11 cellular contexts compared by ENCODE assay signal in the genomic region with DNA sequence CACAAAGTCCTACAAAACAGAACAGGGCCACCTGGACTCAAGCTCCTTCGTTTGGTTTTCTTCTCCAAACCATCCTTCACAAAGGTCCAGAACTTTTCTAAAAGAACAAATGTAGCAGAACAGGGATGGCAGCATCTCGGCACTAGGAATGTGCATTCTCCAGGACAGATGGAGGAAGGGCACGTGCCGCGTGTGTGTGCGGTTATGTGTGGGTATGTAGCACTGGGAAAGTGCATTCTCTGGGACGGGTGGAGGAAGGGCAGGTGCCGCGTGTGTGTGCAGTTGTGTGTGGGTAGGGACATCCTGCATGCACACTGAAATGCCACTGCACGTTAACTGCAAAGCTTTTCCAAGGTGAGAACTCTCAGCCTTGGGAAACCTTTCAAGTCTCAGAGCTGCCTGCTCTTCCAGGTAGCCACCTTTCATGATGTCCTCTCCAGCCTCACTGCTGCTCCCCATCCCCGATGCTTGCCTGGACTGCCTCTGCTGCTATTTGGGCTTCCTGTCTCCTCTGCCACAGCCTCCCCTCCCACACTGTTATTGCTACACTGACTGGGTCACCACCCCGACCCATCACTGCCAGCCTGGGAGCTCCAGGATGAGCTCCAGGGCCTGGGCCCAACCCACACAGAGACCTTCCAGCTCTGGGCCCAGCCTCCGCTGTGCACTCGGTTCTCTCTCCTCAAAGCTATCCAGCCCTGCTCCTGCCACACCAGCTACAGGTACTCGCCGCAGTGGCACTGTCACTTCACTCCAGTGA. TPM values are rescaled to one million over a fixed set of nuclear protein-coding genes. Genes with fewer than 3 reads are reported as not detected.
DNase-seq lines count a peak whose midpoint lies in the region; ATAC-seq and TF ChIP-seq lines count a peak whose summit lies in the region.
"Had no signal": no experiment of that assay in that cellular context is flagged by ENCODE, and none has a peak within 500 bp of the region (broad histone marks: within the 10 kb centered on the region; RNA-seq: fewer than 3 reads in every experiment).

No MANE protein-coding gene starts in this region.

- H3K27ac Mint-ChIP-seq in activated CD4-positive, alpha-beta T cell treated with anti-CD3 and anti-CD28 coated beads, Interleukin-2, amount 10 ng/mL, durations not matched to agents 7 days and 5 days = peak overlapping the region; percentile 60
- peak overlapping the region; percentile 77 to 91 for H3K27ac Mint-ChIP-seq in T-cell
- H3K27ac Mint-ChIP-seq in progenitor cell of endocrine pancreas = peak overlapping the region; percentile 62

- H3K9me3 Mint-ChIP-seq in activated CD4-positive, alpha-beta T cell treated with anti-CD3 and anti-CD28 coated beads, Interleukin-2, amount 10 ng/mL, durations not matched to agents 7 days and 5 days = no peaks in the 10 kb centered on the region
- no peaks in the 10 kb centered on the region for H3K9me3 Mint-ChIP-seq in T-cell
- H3K9me3 Mint-ChIP-seq in progenitor cell of endocrine pancreas (ENCODE audit: low read depth) = no peaks in the 10 kb centered on the region

- POLR2A ChIA-PET in activated CD4-positive, alpha-beta T cell treated with anti-CD3 and anti-CD28 coated beads, Interleukin-2, amount 10 ng/mL, durations not matched to agents 7 days and 5 days (lab: Charles Lee) = no interaction called here
- POLR2A ChIA-PET in T-cell (lab: Charles Lee) = interaction anchor here in 1 of 2 donors (0.6 kb wide), 1 partner anchor 17 kb away, joined by 5 read pairs; no protein-coding TSS in a partner anchor

- H3K4me1 ChIP-seq in esophagus (ENCODE audit: control insufficient read depth in 2 of 2, insufficient read depth in 2 of 2, low read length in 1 of 2) = peaks cover 6 to 18% of the 10 kb centered on the region in 2 donors

- CTCF ChIA-PET in activated CD4-positive, alpha-beta T cell treated with anti-CD3 and anti-CD28 coated beads, Interleukin-2, amount 10 ng/mL, durations not matched to agents 7 days and 5 days (lab: Charles Lee) = interaction anchor here (0.6 to 1.7 kb wide), 7 partner anchors 9 to 201 kb away, joined by 3 to 5 read pairs (median 4); no protein-coding TSS in a partner anchor
- CTCF ChIA-PET in T-cell (lab: Charles Lee) = interaction anchor here (0.6 to 1.6 kb wide), 3 partner anchors 8 to 202 kb away, joined by 4 to 6 read pairs (median 5); no protein-coding TSS in a partner anchor

- 88 to 90% methylated on average over 16 of the region's 16 CpGs for WGBS in esophagus, 2 donors

- peak; percentile 13 to 30 (median 26) for ATAC-seq in T-cell (replicated peaks in 1 of 4)
- no peak for ATAC-seq in HG03469 (IDR thresholded peaks at IDR 0.05; ENCODE audit: unreplicated experiment)

- TF ChIP-seq CTCF in progenitor cell of endocrine pancreas (IDR thresholded peaks at IDR 0.05; ENCODE audit: unreplicated experiment) = no peak

- H3K36me3 Mint-ChIP-seq in activated CD4-positive, alpha-beta T cell treated with anti-CD3 and anti-CD28 coated beads, Interleukin-2, amount 10 ng/mL, durations not matched to agents 7 days and 5 days (ENCODE audit: low read depth) = peaks cover 90% of the 10 kb centered on the region
- H3K36me3 Mint-ChIP-seq in T-cell (peaks cover 78% of the 10 kb centered on the region), progenitor cell of endocrine pancreas (ENCODE audit: insufficient read depth) (peaks cover 62% of the 10 kb centered on the region)

- H3K4me3 Mint-ChIP-seq in activated CD4-positive, alpha-beta T cell treated with anti-CD3 and anti-CD28 coated beads, Interleukin-2, amount 10 ng/mL, durations not matched to agents 7 days and 5 days = no peak overlapping the region
- peak overlapping the region in 1 of 3 donors; percentile 16 for H3K4me3 Mint-ChIP-seq in T-cell
- no peak overlapping the region for H3K4me3 Mint-ChIP-seq in progenitor cell of endocrine pancreas (ENCODE audit: low read depth)

- peaks cover 43% of the 10 kb centered on the region for H3K4me1 Mint-ChIP-seq in activated CD4-positive, alpha-beta T cell treated with anti-CD3 and anti-CD28 coated beads, Interleukin-2, amount 10 ng/mL, durations not matched to agents 7 days and 5 days
- H3K4me1 Mint-ChIP-seq in T-cell (peaks cover 45 to 52% (median 50%) of the 10 kb centered on the region in 3 donors), progenitor cell of endocrine pancreas (ENCODE audit: low read depth) (peaks cover 10% of the 10 kb centered on the region)

- peak overlapping the region; percentile 60 to 96 for H3K27ac ChIP-seq in esophagus (ENCODE audit: low read depth in 2 of 2, low read length in 1 of 2)
- no peak overlapping the region for H3K27ac ChIP-seq in substantia nigra (ENCODE audit: low read depth, low read length, poor library complexity, severe bottlenecking)
- H3K27ac ChIP-seq: lower lobe of right lung had no signal

- no peak overlapping the region for H3K4me3 ChIP-seq in esophagus (ENCODE audit: low read depth in 1 of 2, low read length in 2 of 2)
- H3K4me3 ChIP-seq: lower lobe of right lung, testis had no signal

- no peak for DNase-seq in activated CD4-positive, alpha-beta T cell treated with anti-CD3 and anti-CD28 coated beads, Interleukin-2, amount 10 ng/mL, durations not matched to agents 7 days and 5 days
- no peak for DNase-seq in activated CD4-positive, alpha-beta T cell treated with anti-CD3 and anti-CD28 coated beads, Interleukin-2, amount 50 U/mL, for 48 hours
- DNase-seq in T-cell = no peak
- no peak for DNase-seq in progenitor cell of endocrine pancreas (ENCODE audit: low spot score, unreplicated experiment)
- DNase-seq in cortex of kidney (lab: John Stamatoyannopoulos, UW) = no peak
- DNase-seq in substantia nigra (lab: John Stamatoyannopoulos, UW) = no peak
- DNase-seq: lower lobe of right lung, MV-4-11, testis had no signal

- no peaks in the 10 kb centered on the region for H3K9me3 ChIP-seq in esophagus (ENCODE audit: control insufficient read depth in 2 of 2, insufficient read depth in 1 of 2, low read depth in 1 of 2, low read length in 1 of 2)
- H3K9me3 ChIP-seq: lower lobe of right lung, testis had no signal

- H3K36me3 ChIP-seq in esophagus (ENCODE audit: control insufficient read depth in 2 of 2, insufficient read depth in 2 of 2, low read length in 1 of 2) = peaks cover 39 to 77% of the 10 kb centered on the region in 2 donors

- H3K27me3 ChIP-seq in esophagus (ENCODE audit: control insufficient read depth in 1 of 2, insufficient read depth in 2 of 2, low read length in 2 of 2) = no peaks in the 10 kb centered on the region
- H3K27me3 ChIP-seq: testis had no signal

- no peaks in the 10 kb centered on the region for H3K27me3 Mint-ChIP-seq in activated CD4-positive, alpha-beta T cell treated with anti-CD3 and anti-CD28 coated beads, Interleukin-2, amount 10 ng/mL, durations not matched to agents 7 days and 5 days
- H3K27me3 Mint-ChIP-seq in T-cell = no peaks in the 10 kb centered on the region
- H3K27me3 Mint-ChIP-seq in progenitor cell of endocrine pancreas = no peaks in the 10 kb centered on the region

RNA-seq across cellular contexts. Expression of a gene that starts 47.6 kb away (rescaled TPM):
- total RNA-seq in activated CD4-positive, alpha-beta T cell treated with anti-CD3 and anti-CD28 coated beads, Interleukin-2, amount 10 ng/mL, durations not matched to agents 7 days and 5 days = 100 to 1,000 TPM; 201 to 210 TPM
- total RNA-seq in T-cell (100 to 1,000 TPM; 176 to 286 (median 272) TPM), progenitor cell of endocrine pancreas (258 and 274 TPM in 2 replicates)
- 100 to 1,000 TPM; 211 to 257 TPM for polyA plus RNA-seq in esophagus
